Comparison of ENCODE assay signal across 8 cellular contexts in the genomic region with DNA sequence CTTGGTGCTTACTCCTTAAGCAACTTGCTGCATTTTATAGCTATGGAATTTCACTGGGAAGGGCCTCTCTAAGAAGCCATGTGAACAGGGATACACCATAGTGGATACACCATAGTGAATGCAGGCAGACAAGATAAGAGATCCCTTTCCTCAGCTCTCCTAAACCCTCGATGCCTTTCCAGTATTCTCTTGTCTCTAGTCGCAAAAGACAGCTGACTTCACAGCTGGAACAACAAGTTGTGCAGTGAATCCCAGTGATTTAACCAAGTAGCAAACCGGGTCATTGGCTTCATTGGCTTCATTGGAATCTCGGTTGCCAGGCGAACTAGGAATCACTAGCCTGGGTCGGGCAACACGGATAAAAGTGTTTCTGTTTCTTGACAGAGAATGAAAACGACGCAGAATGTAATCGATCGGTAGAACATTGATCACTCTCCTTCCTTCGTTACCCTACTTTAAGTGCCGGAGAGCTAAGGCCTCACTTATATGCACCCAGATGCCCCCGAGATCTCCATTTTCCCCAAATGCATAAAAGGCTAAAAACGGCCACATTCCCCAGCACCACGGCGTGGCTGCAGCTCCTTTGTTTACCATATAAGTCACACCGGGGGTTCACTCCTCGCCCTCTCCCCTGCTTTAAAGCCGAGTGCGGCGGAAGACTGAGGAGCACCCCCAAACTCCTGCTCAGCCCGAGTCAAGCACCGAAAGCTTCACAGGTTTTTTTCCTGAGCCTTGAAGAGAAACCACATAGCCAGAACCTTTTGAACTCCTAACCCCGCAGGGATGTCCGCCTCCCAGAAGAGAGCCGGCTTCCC. TPM values are rescaled to one million over a fixed set of nuclear protein-coding genes. Genes with fewer than 3 reads are reported as not detected.
DNase-seq lines count a peak whose midpoint lies in the region; ATAC-seq and TF ChIP-seq lines count a peak whose summit lies in the region.

No MANE protein-coding gene starts in this region.

- H3K27me3 ChIP-seq in heart right ventricle, result peaks cover 0 to 32% (median 24%) of the 10 kb centered on the region in 7 donors

- DNase-seq in EL (peak; percentile 65), heart right ventricle (no peak), pons (ENCODE audit: low spot score) (peak; percentile 30), SIG-M5 (lab: John Stamatoyannopoulos, UW) (no peak), DMS79 (lab: John Stamatoyannopoulos, UW) (no peak)
- DNase-seq in stimulated activated CD4-positive, alpha-beta T cell treated with anti-CD3 and anti-CD28 coated beads, Interleukin-1b, Interleukin-23, amount 100 ng/mL, for 48 hours, result no peak
- DNase-seq in activated CD4-positive, alpha-beta memory T cell treated with anti-CD3 and anti-CD28 coated beads, Interleukin-2, amount 10 ng/mL, durations not matched to agents 7 days and 5 days, result no peak

- H3K4me1 Mint-ChIP-seq in activated CD4-positive, alpha-beta memory T cell treated with anti-CD3 and anti-CD28 coated beads, Interleukin-2, amount 10 ng/mL, durations not matched to agents 7 days and 5 days, result peaks cover 5% of the 10 kb centered on the region

- POLR2A ChIA-PET in activated CD4-positive, alpha-beta memory T cell treated with anti-CD3 and anti-CD28 coated beads, Interleukin-2, amount 10 ng/mL, durations not matched to agents 7 days and 5 days (lab: Charles Lee), result no interaction called here

- no peak overlapping the region for H3K27ac Mint-ChIP-seq in activated CD4-positive, alpha-beta memory T cell treated with anti-CD3 and anti-CD28 coated beads, Interleukin-2, amount 10 ng/mL, durations not matched to agents 7 days and 5 days

- H3K36me3 ChIP-seq in heart right ventricle, result no peaks in the 10 kb centered on the region

- no peak for TF ChIP-seq CTCF in heart right ventricle (IDR thresholded peaks at IDR 0.05)

- no peaks in the 10 kb centered on the region for H3K36me3 Mint-ChIP-seq in activated CD4-positive, alpha-beta memory T cell treated with anti-CD3 and anti-CD28 coated beads, Interleukin-2, amount 10 ng/mL, durations not matched to agents 7 days and 5 days (ENCODE audit: low read depth)

- intact Hi-C loops in heart right ventricle (cut with DNase I), result loop anchor here in 2 of 10 donors (5.0 kb wide), 2 partner anchors 658 to 663 kb away; no protein-coding TSS in a partner anchor

- peak overlapping the region; percentile 37 to 61 (median 56) for H3K4me3 ChIP-seq in heart right ventricle

- H3K4me1 ChIP-seq in heart right ventricle, result peaks cover 0 to 29% (median 4%) of the 10 kb centered on the region in 9 donors

- no peak overlapping the region for H3K4me3 Mint-ChIP-seq in activated CD4-positive, alpha-beta memory T cell treated with anti-CD3 and anti-CD28 coated beads, Interleukin-2, amount 10 ng/mL, durations not matched to agents 7 days and 5 days

- H3K27ac ChIP-seq in heart right ventricle, result peak overlapping the region in 5 of 10 donors; percentile 13 to 46 (median 32)

- H3K9me3 Mint-ChIP-seq in activated CD4-positive, alpha-beta memory T cell treated with anti-CD3 and anti-CD28 coated beads, Interleukin-2, amount 10 ng/mL, durations not matched to agents 7 days and 5 days, result no peaks in the 10 kb centered on the region

- H3K9me3 ChIP-seq in heart right ventricle, result no peaks in the 10 kb centered on the region

- CTCF ChIA-PET in activated CD4-positive, alpha-beta memory T cell treated with anti-CD3 and anti-CD28 coated beads, Interleukin-2, amount 10 ng/mL, durations not matched to agents 7 days and 5 days (lab: Charles Lee), result no interaction called here

- ATAC-seq in SK-N-SH treated with all-trans-retinoic acid at 6 μM for 48 hours, result peak; percentile 27
- peak in 6 of 8 donors; percentile 9 to 41 (median 28) for ATAC-seq in heart right ventricle

- 8% methylated on average over 27 of the region's 27 CpGs for WGBS in heart right ventricle, 2 donors

- peaks cover 25% of the 10 kb centered on the region for H3K27me3 Mint-ChIP-seq in activated CD4-positive, alpha-beta memory T cell treated with anti-CD3 and anti-CD28 coated beads, Interleukin-2, amount 10 ng/mL, durations not matched to agents 7 days and 5 days

TF ChIP-seq in SK-N-SH treated with all-trans-retinoic acid at 6 μM for 48 hours, 23 proteins besides CTCF, POLR2A, EP300 and RAD21 (continues in another document):
- TF ChIP-seq PPARA (CRISPR knock-in tag; IDR thresholded peaks at IDR 0.05; ENCODE audit: borderline replicate concordance) (no peak), OSR1 (CRISPR knock-in tag; IDR thresholded peaks at IDR 0.05) (no peak), ZNF70 (CRISPR knock-in tag; IDR thresholded peaks at IDR 0.05) (no peak), ARNTL (CRISPR knock-in tag; IDR thresholded peaks at IDR 0.05; ENCODE audit: borderline replicate concordance, low read depth) (no peak), SNAI2 (CRISPR knock-in tag; IDR thresholded peaks at IDR 0.05) (no peak), GLIS3 (CRISPR knock-in tag; IDR thresholded peaks at IDR 0.05) (no peak), ZC3H10 (CRISPR knock-in tag; IDR thresholded peaks at IDR 0.05) (no peak), ZFP3 (CRISPR knock-in tag; IDR thresholded peaks at IDR 0.05) (no peak)
- TF ChIP-seq, protein P1, sequence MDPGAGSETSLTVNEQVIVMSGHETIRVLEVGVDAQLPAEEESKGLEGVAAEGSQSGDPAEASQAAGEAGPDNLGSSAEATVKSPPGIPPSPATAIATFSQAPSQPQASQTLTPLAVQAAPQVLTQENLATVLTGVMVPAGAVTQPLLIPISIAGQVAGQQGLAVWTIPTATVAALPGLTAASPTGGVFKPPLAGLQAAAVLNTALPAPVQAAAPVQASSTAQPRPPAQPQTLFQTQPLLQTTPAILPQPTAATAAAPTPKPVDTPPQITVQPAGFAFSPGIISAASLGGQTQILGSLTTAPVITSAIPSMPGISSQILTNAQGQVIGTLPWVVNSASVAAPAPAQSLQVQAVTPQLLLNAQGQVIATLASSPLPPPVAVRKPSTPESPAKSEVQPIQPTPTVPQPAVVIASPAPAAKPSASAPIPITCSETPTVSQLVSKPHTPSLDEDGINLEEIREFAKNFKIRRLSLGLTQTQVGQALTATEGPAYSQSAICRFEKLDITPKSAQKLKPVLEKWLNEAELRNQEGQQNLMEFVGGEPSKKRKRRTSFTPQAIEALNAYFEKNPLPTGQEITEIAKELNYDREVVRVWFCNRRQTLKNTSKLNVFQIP (CRISPR knock-in tag; IDR thresholded peaks at IDR 0.05; ENCODE audit: borderline replicate concordance, low read depth), result no peak
- TF ChIP-seq, protein P2, sequence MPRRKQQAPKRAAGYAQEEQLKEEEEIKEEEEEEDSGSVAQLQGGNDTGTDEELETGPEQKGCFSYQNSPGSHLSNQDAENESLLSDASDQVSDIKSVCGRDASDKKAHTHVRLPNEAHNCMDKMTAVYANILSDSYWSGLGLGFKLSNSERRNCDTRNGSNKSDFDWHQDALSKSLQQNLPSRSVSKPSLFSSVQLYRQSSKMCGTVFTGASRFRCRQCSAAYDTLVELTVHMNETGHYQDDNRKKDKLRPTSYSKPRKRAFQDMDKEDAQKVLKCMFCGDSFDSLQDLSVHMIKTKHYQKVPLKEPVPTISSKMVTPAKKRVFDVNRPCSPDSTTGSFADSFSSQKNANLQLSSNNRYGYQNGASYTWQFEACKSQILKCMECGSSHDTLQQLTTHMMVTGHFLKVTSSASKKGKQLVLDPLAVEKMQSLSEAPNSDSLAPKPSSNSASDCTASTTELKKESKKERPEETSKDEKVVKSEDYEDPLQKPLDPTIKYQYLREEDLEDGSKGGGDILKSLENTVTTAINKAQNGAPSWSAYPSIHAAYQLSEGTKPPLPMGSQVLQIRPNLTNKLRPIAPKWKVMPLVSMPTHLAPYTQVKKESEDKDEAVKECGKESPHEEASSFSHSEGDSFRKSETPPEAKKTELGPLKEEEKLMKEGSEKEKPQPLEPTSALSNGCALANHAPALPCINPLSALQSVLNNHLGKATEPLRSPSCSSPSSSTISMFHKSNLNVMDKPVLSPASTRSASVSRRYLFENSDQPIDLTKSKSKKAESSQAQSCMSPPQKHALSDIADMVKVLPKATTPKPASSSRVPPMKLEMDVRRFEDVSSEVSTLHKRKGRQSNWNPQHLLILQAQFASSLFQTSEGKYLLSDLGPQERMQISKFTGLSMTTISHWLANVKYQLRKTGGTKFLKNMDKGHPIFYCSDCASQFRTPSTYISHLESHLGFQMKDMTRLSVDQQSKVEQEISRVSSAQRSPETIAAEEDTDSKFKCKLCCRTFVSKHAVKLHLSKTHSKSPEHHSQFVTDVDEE (CRISPR knock-in tag; IDR thresholded peaks at IDR 0.05), result no peak
- TF ChIP-seq, protein P3, sequence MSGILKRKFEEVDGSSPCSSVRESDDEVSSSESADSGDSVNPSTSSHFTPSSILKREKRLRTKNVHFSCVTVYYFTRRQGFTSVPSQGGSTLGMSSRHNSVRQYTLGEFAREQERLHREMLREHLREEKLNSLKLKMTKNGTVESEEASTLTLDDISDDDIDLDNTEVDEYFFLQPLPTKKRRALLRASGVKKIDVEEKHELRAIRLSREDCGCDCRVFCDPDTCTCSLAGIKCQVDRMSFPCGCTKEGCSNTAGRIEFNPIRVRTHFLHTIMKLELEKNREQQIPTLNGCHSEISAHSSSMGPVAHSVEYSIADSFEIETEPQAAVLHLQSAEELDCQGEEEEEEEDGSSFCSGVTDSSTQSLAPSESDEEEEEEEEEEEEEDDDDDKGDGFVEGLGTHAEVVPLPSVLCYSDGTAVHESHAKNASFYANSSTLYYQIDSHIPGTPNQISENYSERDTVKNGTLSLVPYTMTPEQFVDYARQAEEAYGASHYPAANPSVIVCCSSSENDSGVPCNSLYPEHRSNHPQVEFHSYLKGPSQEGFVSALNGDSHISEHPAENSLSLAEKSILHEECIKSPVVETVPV (CRISPR knock-in tag; IDR thresholded peaks at IDR 0.05), result no peak
- TF ChIP-seq, protein P4, sequence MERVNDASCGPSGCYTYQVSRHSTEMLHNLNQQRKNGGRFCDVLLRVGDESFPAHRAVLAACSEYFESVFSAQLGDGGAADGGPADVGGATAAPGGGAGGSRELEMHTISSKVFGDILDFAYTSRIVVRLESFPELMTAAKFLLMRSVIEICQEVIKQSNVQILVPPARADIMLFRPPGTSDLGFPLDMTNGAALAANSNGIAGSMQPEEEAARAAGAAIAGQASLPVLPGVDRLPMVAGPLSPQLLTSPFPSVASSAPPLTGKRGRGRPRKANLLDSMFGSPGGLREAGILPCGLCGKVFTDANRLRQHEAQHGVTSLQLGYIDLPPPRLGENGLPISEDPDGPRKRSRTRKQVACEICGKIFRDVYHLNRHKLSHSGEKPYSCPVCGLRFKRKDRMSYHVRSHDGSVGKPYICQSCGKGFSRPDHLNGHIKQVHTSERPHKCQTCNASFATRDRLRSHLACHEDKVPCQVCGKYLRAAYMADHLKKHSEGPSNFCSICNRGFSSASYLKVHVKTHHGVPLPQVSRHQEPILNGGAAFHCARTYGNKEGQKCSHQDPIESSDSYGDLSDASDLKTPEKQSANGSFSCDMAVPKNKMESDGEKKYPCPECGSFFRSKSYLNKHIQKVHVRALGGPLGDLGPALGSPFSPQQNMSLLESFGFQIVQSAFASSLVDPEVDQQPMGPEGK (CRISPR knock-in tag; IDR thresholded peaks at IDR 0.05; ENCODE audit: borderline replicate concordance), result no peak

RNA-seq across cellular contexts. Expression of a gene that starts 0.7 kb away (rescaled TPM):
- 1 to 10 TPM in 6 of 10 donors, under 1 TPM in 3, not detected in 1; 0.33 to 3.9 (median 1.2) TPM for total RNA-seq in heart right ventricle
- polyA plus RNA-seq in heart right ventricle, result under 1 TPM; 0.26 to 0.80 TPM
- not detected for total RNA-seq in activated CD4-positive, alpha-beta memory T cell treated with anti-CD3 and anti-CD28 coated beads, Interleukin-2, amount 10 ng/mL, durations not matched to agents 7 days and 5 days

Comparison
In these comparisons a context has a peak if more than half of its experiments do, and no peak if none do; other contexts are left out.
1. DNase-seq: peak in EL (single experiment) and pons (single experiment); none in heart right ventricle (0 of 2), stimulated activated CD4-positive, alpha-beta T cell treated with anti-CD3 and anti-CD28 coated beads, Interleukin-1b, Interleukin-23, amount 100 ng/mL, for 48 hours (single experiment), activated CD4-positive, alpha-beta memory T cell treated with anti-CD3 and anti-CD28 coated beads, Interleukin-2, amount 10 ng/mL, durations not matched to agents 7 days and 5 days (single experiment), SIG-M5 (single experiment) and DMS79 (single experiment).